ENCODE assay signal across 2 cellular contexts in genomic region chr10:99432047-99432446, GRCh38.
TF ChIP-seq lines count a peak whose summit lies in the region.

No MANE protein-coding gene starts in this region.

TF ChIP-seq in SK-N-SH, 30 proteins besides CTCF, POLR2A, EP300 and RAD21 (continued from another document):
- TF ChIP-seq TCF12 (IDR thresholded peaks at IDR 0.05) (no peak), FOXJ3 (CRISPR knock-in tag; IDR thresholded peaks at IDR 0.05) (no peak)

TF ChIP-seq in SK-N-SH treated with all-trans-retinoic acid at 6 μM for 48 hours, 23 proteins besides CTCF, POLR2A, EP300 and RAD21 (continued from another document):
- no peak for TF ChIP-seq TSHZ2 (CRISPR knock-in tag; IDR thresholded peaks at IDR 0.05)
- TF ChIP-seq ARNTL (CRISPR knock-in tag; IDR thresholded peaks at IDR 0.05; ENCODE audit: borderline replicate concordance, low read depth) = no peak
- TF ChIP-seq, protein P1, sequence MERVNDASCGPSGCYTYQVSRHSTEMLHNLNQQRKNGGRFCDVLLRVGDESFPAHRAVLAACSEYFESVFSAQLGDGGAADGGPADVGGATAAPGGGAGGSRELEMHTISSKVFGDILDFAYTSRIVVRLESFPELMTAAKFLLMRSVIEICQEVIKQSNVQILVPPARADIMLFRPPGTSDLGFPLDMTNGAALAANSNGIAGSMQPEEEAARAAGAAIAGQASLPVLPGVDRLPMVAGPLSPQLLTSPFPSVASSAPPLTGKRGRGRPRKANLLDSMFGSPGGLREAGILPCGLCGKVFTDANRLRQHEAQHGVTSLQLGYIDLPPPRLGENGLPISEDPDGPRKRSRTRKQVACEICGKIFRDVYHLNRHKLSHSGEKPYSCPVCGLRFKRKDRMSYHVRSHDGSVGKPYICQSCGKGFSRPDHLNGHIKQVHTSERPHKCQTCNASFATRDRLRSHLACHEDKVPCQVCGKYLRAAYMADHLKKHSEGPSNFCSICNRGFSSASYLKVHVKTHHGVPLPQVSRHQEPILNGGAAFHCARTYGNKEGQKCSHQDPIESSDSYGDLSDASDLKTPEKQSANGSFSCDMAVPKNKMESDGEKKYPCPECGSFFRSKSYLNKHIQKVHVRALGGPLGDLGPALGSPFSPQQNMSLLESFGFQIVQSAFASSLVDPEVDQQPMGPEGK (CRISPR knock-in tag; IDR thresholded peaks at IDR 0.05; ENCODE audit: borderline replicate concordance) = no peak
- no peak for TF ChIP-seq PPARA (CRISPR knock-in tag; IDR thresholded peaks at IDR 0.05; ENCODE audit: borderline replicate concordance)
- no peak for TF ChIP-seq ZNF70 (CRISPR knock-in tag; IDR thresholded peaks at IDR 0.05)
- TF ChIP-seq GLIS3 (CRISPR knock-in tag; IDR thresholded peaks at IDR 0.05) = no peak
- no peak for TF ChIP-seq ESRRG (CRISPR knock-in tag; IDR thresholded peaks at IDR 0.05)
- no peak for TF ChIP-seq ZNF565 (CRISPR knock-in tag; conservative IDR thresholded peaks at IDR 0.05; ENCODE audit: low read depth)
- TF ChIP-seq OSR1 (CRISPR knock-in tag; IDR thresholded peaks at IDR 0.05) = no peak
